In genomic region chr3:149812606-149813366, GRCh38 we compare ENCODE assay signal across 8 cellular contexts. TPM values are rescaled to one million over a fixed set of nuclear protein-coding genes. Genes with fewer than 3 reads are reported as not detected.
DNase-seq lines count a peak whose midpoint lies in the region; ATAC-seq, FAIRE-seq and TF ChIP-seq lines count a peak whose summit lies in the region.

Gene RNF13 (plus strand): TSS chr3:149813215. CDS start chr3:149846027, 32,812 bp downstream.

- no peaks in the 10 kb centered on the region for H3K36me3 ChIP-seq in BE2C
- no peaks in the 10 kb centered on the region for H3K36me3 ChIP-seq in kidney (ENCODE audit: control insufficient read depth in 1 of 2, insufficient read depth in 2 of 2, low read length in 2 of 2)

- no peaks in the 10 kb centered on the region for H3K9me3 ChIP-seq in BE2C
- no peaks in the 10 kb centered on the region for H3K9me3 ChIP-seq in kidney (ENCODE audit: control insufficient read depth in 1 of 2, low read length in 2 of 2)

- peak within 1 kb of the TSS; percentile 97 for H3K4me3 ChIP-seq in BE2C (ENCODE audit: low read depth, low read length)
- peak within 1 kb of the TSS; percentile 93 to 98 for H3K4me3 ChIP-seq in kidney (ENCODE audit: low read length in 2 of 2)

- H3K27me3 ChIP-seq in BE2C, result no peaks in the 10 kb centered on the region

- FAIRE-seq in GM19239 (lab: Jason Lieb, UNC) (peak; percentile 94), kidney (lab: Jason Lieb, UNC) (peak; percentile 42)

- TF ChIP-seq CTCF in BE2C (IDR thresholded peaks at IDR 0.05; ENCODE audit: low read depth, low read length) (no peak), kidney (IDR thresholded peaks at IDR 0.05; ENCODE audit: borderline replicate concordance, extremely low read depth, insufficient read depth) (no peak)

- peak within 1 kb of the TSS; percentile 88 to 97 for H3K9ac ChIP-seq in kidney (ENCODE audit: low read length in 2 of 2)

- H3K27ac ChIP-seq in kidney (ENCODE audit: low read depth in 2 of 2, low read length in 2 of 2), result peak within 1 kb of the TSS; percentile 96 to 99

- H3K4me1 ChIP-seq in BE2C (peaks cover 6% of the 10 kb centered on the region), kidney (ENCODE audit: control insufficient read depth in 1 of 2, insufficient read depth in 1 of 2, low read depth in 1 of 2, low read length in 2 of 2) (peaks cover 17 to 22% of the 10 kb centered on the region in 2 donors)

- ATAC-seq in HG03442 (IDR thresholded peaks at IDR 0.05; ENCODE audit: unreplicated experiment), result peak; percentile 89

- DNase-seq in BE2C (peak; percentile 95), GM19239 (ENCODE audit: insufficient read length, low spot score) (peak; percentile 54), NCI-H510A treated with DMSO at 0.1 percent for 48 hours (lab: John Stamatoyannopoulos, UW) (peak; percentile 84), cerebellum (ENCODE audit: low spot score) (peak; percentile 95), kidney (peak; percentile 98)
- DNase-seq in activated CD4-positive, alpha-beta T cell treated with anti-CD3 and anti-CD28 coated beads for 24 hours (ENCODE audit: low read depth in 2 of 2), result peak; percentile 86 to 88
- peak; percentile 75 to 85 for DNase-seq in stimulated activated CD4-positive, alpha-beta T cell treated with anti-CD3 and anti-CD28 coated beads, Interleukin-15, amount 100 ng/mL, for 1 hour (ENCODE audit: low read depth in 1 of 2, low spot score in 1 of 2)

- intact Hi-C loops in kidney (cut with DNase I), result no loop called here

RNA-seq across cellular contexts. Expression of gene RNF13, which starts in this region (rescaled TPM):
- polyA plus RNA-seq in BE2C (2012; ENCODE audit: insufficient read depth, insufficient read length, low read depth), result 43.8 TPM
- total RNA-seq in cerebellum (85.2 TPM), kidney (87.1 TPM)
- 54.1 TPM for polyA plus RNA-seq in kidney (ENCODE audit: insufficient read depth, low read depth, low replicate concordance)

Comparison
In these comparisons a context has a peak if more than half of its experiments do, and no peak if none do; other contexts are left out.
1. Peak in every context shown above with its lines: DNase-seq, ATAC-seq, H3K4me3 ChIP-seq and H3K27ac ChIP-seq.